In the genomic region with DNA sequence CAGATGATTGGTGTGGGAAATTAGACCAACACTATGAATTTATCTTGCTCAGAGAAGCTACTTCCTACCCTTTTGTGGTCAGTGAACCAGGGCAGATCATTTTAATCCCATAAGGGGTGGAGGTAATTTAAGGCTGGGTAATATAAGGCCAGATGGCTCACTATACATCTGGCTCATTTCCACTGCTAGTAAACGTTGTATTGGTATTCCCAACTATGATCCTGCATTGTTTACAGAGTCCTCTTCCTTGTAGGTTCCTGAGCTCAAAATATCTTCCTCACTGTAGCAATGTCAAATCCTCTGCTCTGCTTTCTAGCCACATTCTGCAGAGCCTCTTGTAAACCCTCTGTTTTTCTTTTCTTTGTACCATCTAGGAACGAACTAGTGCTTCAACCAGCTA, we compare ENCODE assay signal across 22 cellular contexts.
DNase-seq lines count a peak whose midpoint lies in the region; ATAC-seq and TF ChIP-seq lines count a peak whose summit lies in the region.
"Had no signal": no experiment of that assay in that cellular context is flagged by ENCODE, and none has a peak within 500 bp of the region (broad histone marks: within the 10 kb centered on the region; RNA-seq: fewer than 3 reads in every experiment).

No MANE protein-coding gene starts in this region.

- H3K9me2 ChIP-seq in PC-9 (ENCODE audit: insufficient read depth): no peaks in the 10 kb centered on the region

- H3K36me3 Mint-ChIP-seq in nephron progenitor cell (ENCODE audit: low read depth): no peaks in the 10 kb centered on the region
- peaks cover 0 to 2% of the 10 kb centered on the region in 2 donors for H3K36me3 Mint-ChIP-seq in activated T-cell treated with anti-CD3 and anti-CD28 coated beads, Interleukin-2, amount 50 U/mL, for 72 hours (ENCODE audit: insufficient read depth in 2 of 2)
- H3K36me3 Mint-ChIP-seq: activated naive CD4-positive, alpha-beta T cell treated with anti-CD3 and anti-CD28 coated beads, Interleukin-2, amount 50 U/mL, for 24 hours had no signal

- H3K36me3 ChIP-seq in PC-9 (ENCODE audit: low read depth) (no peaks in the 10 kb centered on the region), tibial artery (no peaks in the 10 kb centered on the region)
- H3K36me3 ChIP-seq: esophagus squamous epithelium, gastroesophageal sphincter, lower lobe of right lung, uterus, WERI-Rb-1 had no signal

- no peaks in the 10 kb centered on the region for H3F3A ChIP-seq in PC-9 (ENCODE audit: insufficient read depth, low read depth)

- H3K9me3 ChIP-seq in PC-9 (ENCODE audit: insufficient read depth, low read depth) (no peaks in the 10 kb centered on the region; the same call in 1 of the 2 replicates), tibial artery (no peaks in the 10 kb centered on the region)
- H3K9me3 ChIP-seq: esophagus squamous epithelium, gastroesophageal sphincter, lower lobe of right lung, uterus had no signal

- H3K4me3 Mint-ChIP-seq in nephron progenitor cell: no peak overlapping the region
- no peak overlapping the region for H3K4me3 Mint-ChIP-seq in activated T-cell treated with anti-CD3 and anti-CD28 coated beads, Interleukin-2, amount 50 U/mL, for 72 hours
- H3K4me3 Mint-ChIP-seq: activated naive CD4-positive, alpha-beta T cell treated with anti-CD3 and anti-CD28 coated beads, Interleukin-2, amount 50 U/mL, for 24 hours had no signal

- H3K4me3 ChIP-seq in PC-9 (no peak overlapping the region), tibial artery (no peak overlapping the region)
- H3K4me3 ChIP-seq: esophagus squamous epithelium, gastroesophageal sphincter, lower lobe of right lung, SK-N-MC, uterus had no signal

- H3K79me2 ChIP-seq in PC-9 (ENCODE audit: low read depth): no peaks in the 10 kb centered on the region

- peaks cover 7% of the 10 kb centered on the region for H3K4me1 Mint-ChIP-seq in nephron progenitor cell
- H3K4me1 Mint-ChIP-seq in activated T-cell treated with anti-CD3 and anti-CD28 coated beads, Interleukin-2, amount 50 U/mL, for 72 hours (ENCODE audit: low read depth): no peaks in the 10 kb centered on the region
- H3K4me1 Mint-ChIP-seq: activated naive CD4-positive, alpha-beta T cell treated with anti-CD3 and anti-CD28 coated beads, Interleukin-2, amount 50 U/mL, for 24 hours had no signal

- intact Hi-C loops in PC-9 (cut with micrococcal nuclease; ENCODE audit: unreplicated experiment) (no loop called here), tibial artery (cut with DNase I; ENCODE audit: low total_unique reads) (no loop called here)

- H3K27me3 ChIP-seq in PC-9 (ENCODE audit: insufficient read depth, low read depth) (no peaks in the 10 kb centered on the region), tibial artery (no peaks in the 10 kb centered on the region)
- H3K27me3 ChIP-seq: esophagus squamous epithelium, gastroesophageal sphincter, uterus had no signal

- H3K4me1 ChIP-seq in PC-9 (replicated peaks; ENCODE audit: insufficient read depth) (no peaks in the 10 kb centered on the region), tibial artery (no peaks in the 10 kb centered on the region)
- H3K4me1 ChIP-seq: esophagus squamous epithelium, gastroesophageal sphincter, lower lobe of right lung, uterus had no signal

- H4K20me1 ChIP-seq in PC-9 (ENCODE audit: insufficient read depth): no peaks in the 10 kb centered on the region

- DNase-seq in NCI-H748 (lab: John Stamatoyannopoulos, UW; ENCODE audit: unreplicated experiment) (peak; percentile 56), NCI-H748 treated with DMSO at 0.1 percent for 48 hours (lab: John Stamatoyannopoulos, UW) (no peak), NCI-H1694 (lab: John Stamatoyannopoulos, UW) (peak; percentile 89), PC-9 (no peak), nephron progenitor cell (no peak), GM19238 (ENCODE audit: insufficient read length, low spot score) (no peak), tibial artery (no peak)
- DNase-seq in activated T-cell treated with anti-CD3 and anti-CD28 coated beads, Interleukin-2, amount 50 U/mL, for 72 hours: no peak
- DNase-seq: ACHN; activated CD4-positive, alpha-beta T cell treated with anti-CD3 and anti-CD28 coated beads, Interleukin-2, amount 50 U/mL, for 1 hour; C1 segment of cervical spinal cord; effector memory CD4-positive, alpha-beta T cell; esophagus squamous epithelium; GDM1; lower lobe of right lung; NCI-H1048; uterus; WERI-Rb-1 had no signal

- no peak overlapping the region for H3K27ac ChIP-seq in PC-9
- H3K27ac ChIP-seq in tibial artery: no peak overlapping the region
- H3K27ac ChIP-seq: esophagus squamous epithelium, gastroesophageal sphincter, lower lobe of right lung, SK-N-MC, uterus, WERI-Rb-1 had no signal

- H3K9me3 Mint-ChIP-seq in nephron progenitor cell: peaks cover 1% of the 10 kb centered on the region
- H3K9me3 Mint-ChIP-seq in activated T-cell treated with anti-CD3 and anti-CD28 coated beads, Interleukin-2, amount 50 U/mL, for 72 hours: peaks cover 3% of the 10 kb centered on the region in 2 donors

- CTCF ChIA-PET in PC-9 (lab: Charles Lee): no interaction called here

- no peak for ATAC-seq in activated T-cell treated with anti-CD3 and anti-CD28 coated beads, Interleukin-2, amount 50 U/mL, for 72 hours (replicated peaks in 1 of 2)
- ATAC-seq: gastroesophageal sphincter, lower lobe of right lung had no signal

- no peak for TF ChIP-seq CTCF in PC-9 (conservative IDR thresholded peaks at IDR 0.05)
- no peak for TF ChIP-seq CTCF in nephron progenitor cell (IDR thresholded peaks at IDR 0.05)
- TF ChIP-seq CTCF in tibial artery (IDR thresholded peaks at IDR 0.05): no peak

- no TSS peak for BruUV-seq in PC-9 (replicated peaks; lab: Mats Ljungman, UMichigan)

- POLR2A ChIA-PET in PC-9 (lab: Charles Lee; ENCODE audit: unreplicated experiment): no interaction called here

- no peaks in the 10 kb centered on the region for H3K27me3 Mint-ChIP-seq in nephron progenitor cell (ENCODE audit: low read depth, poor library complexity)
- no peaks in the 10 kb centered on the region for H3K27me3 Mint-ChIP-seq in activated T-cell treated with anti-CD3 and anti-CD28 coated beads, Interleukin-2, amount 50 U/mL, for 72 hours (ENCODE audit: low read depth)
- H3K27me3 Mint-ChIP-seq: activated naive CD4-positive, alpha-beta T cell treated with anti-CD3 and anti-CD28 coated beads, Interleukin-2, amount 50 U/mL, for 24 hours; progenitor cell of endocrine pancreas had no signal

- H2AFZ ChIP-seq in PC-9: peak overlapping the region; percentile 75

- no peak overlapping the region for H3K4me2 ChIP-seq in PC-9

- peak overlapping the region; percentile 3 for H3K27ac Mint-ChIP-seq in nephron progenitor cell
- no peak overlapping the region for H3K27ac Mint-ChIP-seq in activated T-cell treated with anti-CD3 and anti-CD28 coated beads, Interleukin-2, amount 50 U/mL, for 72 hours
- H3K27ac Mint-ChIP-seq: activated naive CD4-positive, alpha-beta T cell treated with anti-CD3 and anti-CD28 coated beads, Interleukin-2, amount 50 U/mL, for 24 hours; progenitor cell of endocrine pancreas had no signal

Comparison
In these comparisons a context has a peak if more than half of its experiments do, and no peak if none do; other contexts are left out.
1. DNase-seq: peak in NCI-H748 (single experiment) and NCI-H1694 (single experiment); none in NCI-H748 treated with DMSO at 0.1 percent for 48 hours (single experiment), PC-9 (0 of 2), nephron progenitor cell (single experiment), activated T-cell treated with anti-CD3 and anti-CD28 coated beads, Interleukin-2, amount 50 U/mL, for 72 hours (0 of 2), GM19238 (single experiment) and tibial artery (0 of 2).